1 cellular context compared by ENCODE assay signal in the genomic region with DNA sequence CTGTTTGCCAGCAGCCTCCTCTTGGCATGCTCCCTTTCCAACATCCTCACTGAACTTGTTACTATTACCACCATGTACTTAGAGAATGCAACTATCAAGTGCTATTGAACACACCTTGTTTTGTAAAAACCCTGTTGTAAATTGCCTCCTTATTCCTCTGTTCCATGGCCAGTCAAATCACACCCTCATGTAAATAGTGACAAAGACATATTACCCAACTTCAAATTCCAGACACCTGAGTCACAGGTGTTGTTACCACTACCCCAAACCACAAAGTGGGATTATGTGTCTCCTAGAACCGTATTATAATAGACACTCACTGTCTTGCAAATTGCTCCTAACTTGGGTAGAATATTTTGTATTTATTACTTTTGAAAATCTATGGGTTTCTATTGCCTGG.
A peak's percentile ranks its signal among the peaks of the same experiment; 100 is the strongest.
TF ChIP-seq lines count a peak whose summit lies in the region.

No MANE protein-coding gene starts in this region.

TF ChIP-seq in HepG2, 621 proteins besides CTCF, POLR2A, EP300 and RAD21 (continued from another document and continues in another):
- TF ChIP-seq, protein P1, sequence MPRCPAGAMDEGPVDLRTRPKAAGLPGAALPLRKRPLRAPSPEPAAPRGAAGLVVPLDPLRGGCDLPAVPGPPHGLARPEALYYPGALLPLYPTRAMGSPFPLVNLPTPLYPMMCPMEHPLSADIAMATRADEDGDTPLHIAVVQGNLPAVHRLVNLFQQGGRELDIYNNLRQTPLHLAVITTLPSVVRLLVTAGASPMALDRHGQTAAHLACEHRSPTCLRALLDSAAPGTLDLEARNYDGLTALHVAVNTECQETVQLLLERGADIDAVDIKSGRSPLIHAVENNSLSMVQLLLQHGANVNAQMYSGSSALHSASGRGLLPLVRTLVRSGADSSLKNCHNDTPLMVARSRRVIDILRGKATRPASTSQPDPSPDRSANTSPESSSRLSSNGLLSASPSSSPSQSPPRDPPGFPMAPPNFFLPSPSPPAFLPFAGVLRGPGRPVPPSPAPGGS (CRISPR knock-in tag; IDR thresholded peaks at IDR 0.05), result no peak
- TF ChIP-seq ZNF17 (CRISPR knock-in tag; IDR thresholded peaks at IDR 0.05), result no peak
- TF ChIP-seq, protein P2, sequence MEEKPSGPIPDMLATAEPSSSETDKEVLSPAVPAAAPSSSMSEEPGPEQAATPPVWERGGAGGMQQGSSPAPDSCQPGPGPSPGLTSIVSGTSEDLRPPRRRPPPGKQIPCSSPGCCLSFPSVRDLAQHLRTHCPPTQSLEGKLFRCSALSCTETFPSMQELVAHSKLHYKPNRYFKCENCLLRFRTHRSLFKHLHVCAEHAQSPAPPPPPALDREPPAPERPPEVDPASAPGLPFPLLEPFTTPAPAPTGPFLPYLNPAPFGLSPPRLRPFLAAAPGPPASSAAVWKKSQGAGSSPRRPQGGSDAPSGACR (CRISPR knock-in tag; IDR thresholded peaks at IDR 0.05), result no peak
- TF ChIP-seq, protein P3, sequence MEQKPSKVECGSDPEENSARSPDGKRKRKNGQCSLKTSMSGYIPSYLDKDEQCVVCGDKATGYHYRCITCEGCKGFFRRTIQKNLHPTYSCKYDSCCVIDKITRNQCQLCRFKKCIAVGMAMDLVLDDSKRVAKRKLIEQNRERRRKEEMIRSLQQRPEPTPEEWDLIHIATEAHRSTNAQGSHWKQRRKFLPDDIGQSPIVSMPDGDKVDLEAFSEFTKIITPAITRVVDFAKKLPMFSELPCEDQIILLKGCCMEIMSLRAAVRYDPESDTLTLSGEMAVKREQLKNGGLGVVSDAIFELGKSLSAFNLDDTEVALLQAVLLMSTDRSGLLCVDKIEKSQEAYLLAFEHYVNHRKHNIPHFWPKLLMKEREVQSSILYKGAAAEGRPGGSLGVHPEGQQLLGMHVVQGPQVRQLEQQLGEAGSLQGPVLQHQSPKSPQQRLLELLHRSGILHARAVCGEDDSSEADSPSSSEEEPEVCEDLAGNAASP (CRISPR knock-in tag; IDR thresholded peaks at IDR 0.05; ENCODE audit: borderline replicate concordance), result no peak
- TF ChIP-seq, protein P4, sequence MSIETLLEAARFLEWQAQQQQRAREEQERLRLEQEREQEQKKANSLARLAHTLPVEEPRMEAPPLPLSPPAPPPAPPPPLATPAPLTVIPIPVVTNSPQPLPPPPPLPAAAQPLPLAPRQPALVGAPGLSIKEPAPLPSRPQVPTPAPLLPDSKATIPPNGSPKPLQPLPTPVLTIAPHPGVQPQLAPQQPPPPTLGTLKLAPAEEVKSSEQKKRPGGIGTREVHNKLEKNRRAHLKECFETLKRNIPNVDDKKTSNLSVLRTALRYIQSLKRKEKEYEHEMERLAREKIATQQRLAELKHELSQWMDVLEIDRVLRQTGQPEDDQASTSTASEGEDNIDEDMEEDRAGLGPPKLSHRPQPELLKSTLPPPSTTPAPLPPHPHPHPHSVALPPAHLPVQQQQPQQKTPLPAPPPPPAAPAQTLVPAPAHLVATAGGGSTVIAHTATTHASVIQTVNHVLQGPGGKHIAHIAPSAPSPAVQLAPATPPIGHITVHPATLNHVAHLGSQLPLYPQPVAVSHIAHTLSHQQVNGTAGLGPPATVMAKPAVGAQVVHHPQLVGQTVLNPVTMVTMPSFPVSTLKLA (IDR thresholded peaks at IDR 0.05), result no peak
- TF ChIP-seq RBFOX2 (IDR thresholded peaks at IDR 0.05; ENCODE audit: low read depth, low read length), result no peak
- TF ChIP-seq, protein P5, sequence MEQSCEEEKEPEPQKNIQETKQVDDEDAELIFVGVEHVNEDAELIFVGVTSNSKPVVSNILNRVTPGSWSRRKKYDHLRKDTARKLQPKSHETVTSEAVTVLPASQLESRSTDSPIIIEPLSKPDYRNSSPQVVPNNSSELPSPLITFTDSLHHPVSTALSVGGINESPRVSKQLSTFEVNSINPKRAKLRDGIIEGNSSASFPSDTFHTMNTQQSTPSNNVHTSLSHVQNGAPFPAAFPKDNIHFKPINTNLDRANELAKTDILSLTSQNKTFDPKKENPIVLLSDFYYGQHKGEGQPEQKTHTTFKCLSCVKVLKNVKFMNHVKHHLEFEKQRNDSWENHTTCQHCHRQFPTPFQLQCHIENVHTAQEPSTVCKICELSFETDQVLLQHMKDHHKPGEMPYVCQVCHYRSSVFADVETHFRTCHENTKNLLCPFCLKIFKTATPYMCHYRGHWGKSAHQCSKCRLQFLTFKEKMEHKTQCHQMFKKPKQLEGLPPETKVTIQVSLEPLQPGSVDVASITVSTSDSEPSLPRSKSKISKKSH (CRISPR knock-in tag; IDR thresholded peaks at IDR 0.05; ENCODE audit: borderline replicate concordance), result no peak
- TF ChIP-seq THAP11 (CRISPR knock-in tag; IDR thresholded peaks at IDR 0.05), result no peak
- no peak for TF ChIP-seq SOX6 (IDR thresholded peaks at IDR 0.05)
- TF ChIP-seq SOX6 (CRISPR knock-in tag; IDR thresholded peaks at IDR 0.05), result peak; percentile 21; the same call in 1 of the 2 replicates
- TF ChIP-seq RFXAP (CRISPR knock-in tag; IDR thresholded peaks at IDR 0.05; ENCODE audit: borderline replicate concordance), result no peak
- no peak for TF ChIP-seq ZNF225 (CRISPR knock-in tag; IDR thresholded peaks at IDR 0.05)
- TF ChIP-seq RCOR2 (CRISPR knock-in tag; IDR thresholded peaks at IDR 0.05), result no peak
- TF ChIP-seq ZNF761 (CRISPR knock-in tag; conservative IDR thresholded peaks at IDR 0.05), result no peak
- TF ChIP-seq TCF7L2 (IDR thresholded peaks at IDR 0.05; ENCODE audit: low read depth, low read length), result no peak
- TF ChIP-seq, protein P6, sequence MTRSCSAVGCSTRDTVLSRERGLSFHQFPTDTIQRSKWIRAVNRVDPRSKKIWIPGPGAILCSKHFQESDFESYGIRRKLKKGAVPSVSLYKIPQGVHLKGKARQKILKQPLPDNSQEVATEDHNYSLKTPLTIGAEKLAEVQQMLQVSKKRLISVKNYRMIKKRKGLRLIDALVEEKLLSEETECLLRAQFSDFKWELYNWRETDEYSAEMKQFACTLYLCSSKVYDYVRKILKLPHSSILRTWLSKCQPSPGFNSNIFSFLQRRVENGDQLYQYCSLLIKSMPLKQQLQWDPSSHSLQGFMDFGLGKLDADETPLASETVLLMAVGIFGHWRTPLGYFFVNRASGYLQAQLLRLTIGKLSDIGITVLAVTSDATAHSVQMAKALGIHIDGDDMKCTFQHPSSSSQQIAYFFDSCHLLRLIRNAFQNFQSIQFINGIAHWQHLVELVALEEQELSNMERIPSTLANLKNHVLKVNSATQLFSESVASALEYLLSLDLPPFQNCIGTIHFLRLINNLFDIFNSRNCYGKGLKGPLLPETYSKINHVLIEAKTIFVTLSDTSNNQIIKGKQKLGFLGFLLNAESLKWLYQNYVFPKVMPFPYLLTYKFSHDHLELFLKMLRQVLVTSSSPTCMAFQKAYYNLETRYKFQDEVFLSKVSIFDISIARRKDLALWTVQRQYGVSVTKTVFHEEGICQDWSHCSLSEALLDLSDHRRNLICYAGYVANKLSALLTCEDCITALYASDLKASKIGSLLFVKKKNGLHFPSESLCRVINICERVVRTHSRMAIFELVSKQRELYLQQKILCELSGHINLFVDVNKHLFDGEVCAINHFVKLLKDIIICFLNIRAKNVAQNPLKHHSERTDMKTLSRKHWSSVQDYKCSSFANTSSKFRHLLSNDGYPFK (CRISPR knock-in tag; IDR thresholded peaks at IDR 0.05; ENCODE audit: borderline replicate concordance), result no peak
- TF ChIP-seq FOXA3 (CRISPR knock-in tag; IDR thresholded peaks at IDR 0.05), result 0 out of 2 replicates have a peak, but pooled peaks have one; percentile 42
- TF ChIP-seq, protein P7, sequence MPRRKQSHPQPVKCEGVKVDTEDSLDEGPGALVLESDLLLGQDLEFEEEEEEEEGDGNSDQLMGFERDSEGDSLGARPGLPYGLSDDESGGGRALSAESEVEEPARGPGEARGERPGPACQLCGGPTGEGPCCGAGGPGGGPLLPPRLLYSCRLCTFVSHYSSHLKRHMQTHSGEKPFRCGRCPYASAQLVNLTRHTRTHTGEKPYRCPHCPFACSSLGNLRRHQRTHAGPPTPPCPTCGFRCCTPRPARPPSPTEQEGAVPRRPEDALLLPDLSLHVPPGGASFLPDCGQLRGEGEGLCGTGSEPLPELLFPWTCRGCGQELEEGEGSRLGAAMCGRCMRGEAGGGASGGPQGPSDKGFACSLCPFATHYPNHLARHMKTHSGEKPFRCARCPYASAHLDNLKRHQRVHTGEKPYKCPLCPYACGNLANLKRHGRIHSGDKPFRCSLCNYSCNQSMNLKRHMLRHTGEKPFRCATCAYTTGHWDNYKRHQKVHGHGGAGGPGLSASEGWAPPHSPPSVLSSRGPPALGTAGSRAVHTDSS (CRISPR knock-in tag; conservative IDR thresholded peaks at IDR 0.05), result no peak
- TF ChIP-seq, protein P8, sequence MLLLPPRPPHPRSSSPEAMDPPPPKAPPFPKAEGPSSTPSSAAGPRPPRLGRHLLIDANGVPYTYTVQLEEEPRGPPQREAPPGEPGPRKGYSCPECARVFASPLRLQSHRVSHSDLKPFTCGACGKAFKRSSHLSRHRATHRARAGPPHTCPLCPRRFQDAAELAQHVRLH (CRISPR knock-in tag; IDR thresholded peaks at IDR 0.05; ENCODE audit: borderline replicate concordance, low read depth), result no peak
- TF ChIP-seq TOPORS (CRISPR knock-in tag; IDR thresholded peaks at IDR 0.05), result no peak
- TF ChIP-seq, protein P9, sequence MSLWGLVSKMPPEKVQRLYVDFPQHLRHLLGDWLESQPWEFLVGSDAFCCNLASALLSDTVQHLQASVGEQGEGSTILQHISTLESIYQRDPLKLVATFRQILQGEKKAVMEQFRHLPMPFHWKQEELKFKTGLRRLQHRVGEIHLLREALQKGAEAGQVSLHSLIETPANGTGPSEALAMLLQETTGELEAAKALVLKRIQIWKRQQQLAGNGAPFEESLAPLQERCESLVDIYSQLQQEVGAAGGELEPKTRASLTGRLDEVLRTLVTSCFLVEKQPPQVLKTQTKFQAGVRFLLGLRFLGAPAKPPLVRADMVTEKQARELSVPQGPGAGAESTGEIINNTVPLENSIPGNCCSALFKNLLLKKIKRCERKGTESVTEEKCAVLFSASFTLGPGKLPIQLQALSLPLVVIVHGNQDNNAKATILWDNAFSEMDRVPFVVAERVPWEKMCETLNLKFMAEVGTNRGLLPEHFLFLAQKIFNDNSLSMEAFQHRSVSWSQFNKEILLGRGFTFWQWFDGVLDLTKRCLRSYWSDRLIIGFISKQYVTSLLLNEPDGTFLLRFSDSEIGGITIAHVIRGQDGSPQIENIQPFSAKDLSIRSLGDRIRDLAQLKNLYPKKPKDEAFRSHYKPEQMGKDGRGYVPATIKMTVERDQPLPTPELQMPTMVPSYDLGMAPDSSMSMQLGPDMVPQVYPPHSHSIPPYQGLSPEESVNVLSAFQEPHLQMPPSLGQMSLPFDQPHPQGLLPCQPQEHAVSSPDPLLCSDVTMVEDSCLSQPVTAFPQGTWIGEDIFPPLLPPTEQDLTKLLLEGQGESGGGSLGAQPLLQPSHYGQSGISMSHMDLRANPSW (CRISPR knock-in tag; IDR thresholded peaks at IDR 0.05; ENCODE audit: borderline replicate concordance), result no peak
- TF ChIP-seq, protein P10, sequence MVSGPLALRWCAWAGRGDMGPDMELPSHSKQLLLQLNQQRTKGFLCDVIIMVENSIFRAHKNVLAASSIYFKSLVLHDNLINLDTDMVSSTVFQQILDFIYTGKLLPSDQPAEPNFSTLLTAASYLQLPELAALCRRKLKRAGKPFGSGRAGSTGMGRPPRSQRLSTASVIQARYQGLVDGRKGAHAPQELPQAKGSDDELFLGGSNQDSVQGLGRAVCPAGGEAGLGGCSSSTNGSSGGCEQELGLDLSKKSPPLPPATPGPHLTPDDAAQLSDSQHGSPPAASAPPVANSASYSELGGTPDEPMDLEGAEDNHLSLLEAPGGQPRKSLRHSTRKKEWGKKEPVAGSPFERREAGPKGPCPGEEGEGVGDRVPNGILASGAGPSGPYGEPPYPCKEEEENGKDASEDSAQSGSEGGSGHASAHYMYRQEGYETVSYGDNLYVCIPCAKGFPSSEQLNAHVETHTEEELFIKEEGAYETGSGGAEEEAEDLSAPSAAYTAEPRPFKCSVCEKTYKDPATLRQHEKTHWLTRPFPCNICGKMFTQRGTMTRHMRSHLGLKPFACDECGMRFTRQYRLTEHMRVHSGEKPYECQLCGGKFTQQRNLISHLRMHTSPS (CRISPR knock-in tag; IDR thresholded peaks at IDR 0.05; ENCODE audit: low read depth), result no peak
- no peak for TF ChIP-seq MIER3 (CRISPR knock-in tag; IDR thresholded peaks at IDR 0.05; ENCODE audit: borderline replicate concordance)
- TF ChIP-seq, protein P11, sequence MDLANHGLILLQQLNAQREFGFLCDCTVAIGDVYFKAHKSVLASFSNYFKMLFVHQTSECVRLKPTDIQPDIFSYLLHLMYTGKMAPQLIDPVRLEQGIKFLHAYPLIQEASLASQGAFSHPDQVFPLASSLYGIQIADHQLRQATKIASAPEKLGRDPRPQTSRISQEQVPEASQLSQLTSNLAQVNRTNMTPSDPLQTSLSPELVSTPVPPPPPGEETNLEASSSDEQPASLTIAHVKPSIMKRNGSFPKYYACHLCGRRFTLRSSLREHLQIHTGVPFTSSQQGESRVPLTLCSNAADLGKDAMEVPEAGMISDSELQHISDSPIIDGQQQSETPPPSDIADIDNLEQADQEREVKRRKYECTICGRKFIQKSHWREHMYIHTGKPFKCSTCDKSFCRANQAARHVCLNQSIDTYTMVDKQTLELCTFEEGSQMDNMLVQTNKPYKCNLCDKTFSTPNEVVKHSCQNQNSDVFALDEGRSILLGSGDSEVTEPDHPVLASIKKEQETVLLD (CRISPR knock-in tag; IDR thresholded peaks at IDR 0.05; ENCODE audit: low read depth), result no peak
- no peak for TF ChIP-seq ZNF891 (CRISPR knock-in tag; IDR thresholded peaks at IDR 0.05)
- no peak for TF ChIP-seq SOX13 (IDR thresholded peaks at IDR 0.05)
- 0 out of 4 replicates have a peak, but pooled peaks of 1 of the 2 experiments have one; percentile 20 for TF ChIP-seq SOX13 (CRISPR knock-in tag; conservative IDR thresholded peaks at IDR 0.05 in 1 of 2, IDR thresholded peaks at IDR 0.05 in 1 of 2)
- TF ChIP-seq CC2D1A (CRISPR knock-in tag; IDR thresholded peaks at IDR 0.05), result no peak
- no peak for TF ChIP-seq NFKB2 (CRISPR knock-in tag; IDR thresholded peaks at IDR 0.05; ENCODE audit: borderline replicate concordance)
- TF ChIP-seq, protein P12, sequence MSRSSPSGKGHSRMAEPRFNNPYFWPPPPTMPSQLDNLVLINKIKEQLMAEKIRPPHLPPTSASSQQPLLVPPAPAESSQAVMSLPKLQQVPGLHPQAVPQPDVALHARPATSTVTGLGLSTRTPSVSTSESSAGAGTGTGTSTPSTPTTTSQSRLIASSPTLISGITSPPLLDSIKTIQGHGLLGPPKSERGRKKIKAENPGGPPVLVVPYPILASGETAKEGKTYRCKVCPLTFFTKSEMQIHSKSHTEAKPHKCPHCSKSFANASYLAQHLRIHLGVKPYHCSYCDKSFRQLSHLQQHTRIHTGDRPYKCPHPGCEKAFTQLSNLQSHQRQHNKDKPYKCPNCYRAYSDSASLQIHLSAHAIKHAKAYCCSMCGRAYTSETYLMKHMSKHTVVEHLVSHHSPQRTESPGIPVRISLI (CRISPR knock-in tag; IDR thresholded peaks at IDR 0.05; ENCODE audit: borderline replicate concordance), result no peak
- TF ChIP-seq ZNF556 (CRISPR knock-in tag; IDR thresholded peaks at IDR 0.05; ENCODE audit: borderline replicate concordance), result no peak
- no peak for TF ChIP-seq ZBTB7A (CRISPR knock-in tag; IDR thresholded peaks at IDR 0.05)
- no peak for TF ChIP-seq NR3C1 (CRISPR knock-in tag; IDR thresholded peaks at IDR 0.05)
- TF ChIP-seq ZBTB38 (CRISPR knock-in tag; IDR thresholded peaks at IDR 0.05), result no peak
- TF ChIP-seq, protein P13, sequence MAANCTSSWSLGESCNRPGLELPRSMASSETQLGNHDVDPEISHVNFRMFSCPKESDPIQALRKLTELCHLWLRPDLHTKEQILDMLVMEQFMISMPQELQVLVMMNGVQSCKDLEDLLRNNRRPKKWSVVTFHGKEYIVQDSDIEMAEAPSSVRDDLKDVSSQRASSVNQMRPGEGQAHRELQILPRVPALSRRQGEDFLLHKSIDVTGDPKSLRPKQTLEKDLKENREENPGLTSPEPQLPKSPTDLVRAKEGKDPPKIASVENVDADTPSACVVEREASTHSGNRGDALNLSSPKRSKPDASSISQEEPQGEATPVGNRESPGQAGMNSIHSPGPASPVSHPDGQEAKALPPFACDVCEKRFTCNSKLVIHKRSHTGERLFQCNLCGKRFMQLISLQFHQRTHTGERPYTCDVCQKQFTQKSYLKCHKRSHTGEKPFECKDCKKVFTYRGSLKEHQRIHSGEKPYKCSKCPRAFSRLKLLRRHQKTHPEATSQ (CRISPR knock-in tag; IDR thresholded peaks at IDR 0.05; ENCODE audit: borderline replicate concordance), result no peak
- no peak for TF ChIP-seq RARG (CRISPR knock-in tag; IDR thresholded peaks at IDR 0.05; ENCODE audit: low read depth)
